ENCODE assay signal across 1 cellular context in the genomic region with DNA sequence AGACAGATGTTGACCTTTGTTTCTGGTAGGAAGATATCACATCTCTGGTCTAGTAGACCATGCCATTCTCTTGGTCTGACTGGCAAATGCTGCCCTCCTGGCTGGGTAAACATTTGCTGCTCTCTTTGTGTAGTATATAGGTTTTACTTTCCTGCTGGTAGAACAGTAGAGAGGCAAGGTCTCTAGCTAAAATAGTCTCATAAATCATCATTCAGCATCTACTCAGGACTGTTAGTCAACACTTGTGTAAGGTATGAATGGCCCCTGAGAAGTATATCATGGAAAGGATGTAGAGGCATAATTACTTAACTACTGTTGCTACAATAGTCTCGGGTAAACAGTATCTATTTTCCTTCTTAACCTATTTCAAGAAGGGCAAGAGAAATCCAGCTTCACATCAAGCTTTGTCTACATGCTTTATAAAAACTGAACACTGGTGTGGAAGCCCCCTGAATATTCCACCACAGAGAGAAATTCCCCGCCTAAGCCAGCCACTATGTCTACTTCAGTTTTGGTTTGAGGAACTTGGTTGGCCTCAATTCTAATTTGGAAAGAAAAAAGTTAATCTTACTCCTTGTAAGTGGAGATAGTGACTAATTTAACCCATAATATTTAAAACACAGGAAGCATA.
TF ChIP-seq lines count a peak whose summit lies in the region.

No MANE protein-coding gene starts in this region.

TF ChIP-seq in WTC11, 78 proteins besides CTCF, POLR2A, EP300 and RAD21 (continued from another document):
- TF ChIP-seq, protein P1, sequence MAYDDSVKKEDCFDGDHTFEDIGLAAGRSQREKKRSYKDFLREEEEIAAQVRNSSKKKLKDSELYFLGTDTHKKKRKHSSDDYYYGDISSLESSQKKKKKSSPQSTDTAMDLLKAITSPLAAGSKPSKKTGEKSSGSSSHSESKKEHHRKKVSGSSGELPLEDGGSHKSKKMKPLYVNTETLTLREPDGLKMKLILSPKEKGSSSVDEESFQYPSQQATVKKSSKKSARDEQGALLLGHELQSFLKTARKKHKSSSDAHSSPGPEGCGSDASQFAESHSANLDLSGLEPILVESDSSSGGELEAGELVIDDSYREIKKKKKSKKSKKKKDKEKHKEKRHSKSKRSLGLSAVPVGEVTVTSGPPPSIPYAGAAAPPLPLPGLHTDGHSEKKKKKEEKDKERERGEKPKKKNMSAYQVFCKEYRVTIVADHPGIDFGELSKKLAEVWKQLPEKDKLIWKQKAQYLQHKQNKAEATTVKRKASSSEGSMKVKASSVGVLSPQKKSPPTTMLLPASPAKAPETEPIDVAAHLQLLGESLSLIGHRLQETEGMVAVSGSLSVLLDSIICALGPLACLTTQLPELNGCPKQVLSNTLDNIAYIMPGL (CRISPR knock-in tag; IDR thresholded peaks at IDR 0.05), result no peak
- TF ChIP-seq ZNF416 (CRISPR knock-in tag; IDR thresholded peaks at IDR 0.05), result no peak
- TF ChIP-seq, protein P2, sequence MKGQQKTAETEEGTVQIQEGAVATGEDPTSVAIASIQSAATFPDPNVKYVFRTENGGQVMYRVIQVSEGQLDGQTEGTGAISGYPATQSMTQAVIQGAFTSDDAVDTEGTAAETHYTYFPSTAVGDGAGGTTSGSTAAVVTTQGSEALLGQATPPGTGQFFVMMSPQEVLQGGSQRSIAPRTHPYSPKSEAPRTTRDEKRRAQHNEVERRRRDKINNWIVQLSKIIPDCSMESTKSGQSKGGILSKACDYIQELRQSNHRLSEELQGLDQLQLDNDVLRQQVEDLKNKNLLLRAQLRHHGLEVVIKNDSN (CRISPR knock-in tag; IDR thresholded peaks at IDR 0.05), result no peak
- TF ChIP-seq, protein P3, sequence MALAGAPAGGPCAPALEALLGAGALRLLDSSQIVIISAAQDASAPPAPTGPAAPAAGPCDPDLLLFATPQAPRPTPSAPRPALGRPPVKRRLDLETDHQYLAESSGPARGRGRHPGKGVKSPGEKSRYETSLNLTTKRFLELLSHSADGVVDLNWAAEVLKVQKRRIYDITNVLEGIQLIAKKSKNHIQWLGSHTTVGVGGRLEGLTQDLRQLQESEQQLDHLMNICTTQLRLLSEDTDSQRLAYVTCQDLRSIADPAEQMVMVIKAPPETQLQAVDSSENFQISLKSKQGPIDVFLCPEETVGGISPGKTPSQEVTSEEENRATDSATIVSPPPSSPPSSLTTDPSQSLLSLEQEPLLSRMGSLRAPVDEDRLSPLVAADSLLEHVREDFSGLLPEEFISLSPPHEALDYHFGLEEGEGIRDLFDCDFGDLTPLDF (CRISPR knock-in tag; IDR thresholded peaks at IDR 0.05), result no peak
- TF ChIP-seq, protein P4, sequence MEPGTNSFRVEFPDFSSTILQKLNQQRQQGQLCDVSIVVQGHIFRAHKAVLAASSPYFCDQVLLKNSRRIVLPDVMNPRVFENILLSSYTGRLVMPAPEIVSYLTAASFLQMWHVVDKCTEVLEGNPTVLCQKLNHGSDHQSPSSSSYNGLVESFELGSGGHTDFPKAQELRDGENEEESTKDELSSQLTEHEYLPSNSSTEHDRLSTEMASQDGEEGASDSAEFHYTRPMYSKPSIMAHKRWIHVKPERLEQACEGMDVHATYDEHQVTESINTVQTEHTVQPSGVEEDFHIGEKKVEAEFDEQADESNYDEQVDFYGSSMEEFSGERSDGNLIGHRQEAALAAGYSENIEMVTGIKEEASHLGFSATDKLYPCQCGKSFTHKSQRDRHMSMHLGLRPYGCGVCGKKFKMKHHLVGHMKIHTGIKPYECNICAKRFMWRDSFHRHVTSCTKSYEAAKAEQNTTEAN (CRISPR knock-in tag; IDR thresholded peaks at IDR 0.05), result no peak
- TF ChIP-seq, protein P5, sequence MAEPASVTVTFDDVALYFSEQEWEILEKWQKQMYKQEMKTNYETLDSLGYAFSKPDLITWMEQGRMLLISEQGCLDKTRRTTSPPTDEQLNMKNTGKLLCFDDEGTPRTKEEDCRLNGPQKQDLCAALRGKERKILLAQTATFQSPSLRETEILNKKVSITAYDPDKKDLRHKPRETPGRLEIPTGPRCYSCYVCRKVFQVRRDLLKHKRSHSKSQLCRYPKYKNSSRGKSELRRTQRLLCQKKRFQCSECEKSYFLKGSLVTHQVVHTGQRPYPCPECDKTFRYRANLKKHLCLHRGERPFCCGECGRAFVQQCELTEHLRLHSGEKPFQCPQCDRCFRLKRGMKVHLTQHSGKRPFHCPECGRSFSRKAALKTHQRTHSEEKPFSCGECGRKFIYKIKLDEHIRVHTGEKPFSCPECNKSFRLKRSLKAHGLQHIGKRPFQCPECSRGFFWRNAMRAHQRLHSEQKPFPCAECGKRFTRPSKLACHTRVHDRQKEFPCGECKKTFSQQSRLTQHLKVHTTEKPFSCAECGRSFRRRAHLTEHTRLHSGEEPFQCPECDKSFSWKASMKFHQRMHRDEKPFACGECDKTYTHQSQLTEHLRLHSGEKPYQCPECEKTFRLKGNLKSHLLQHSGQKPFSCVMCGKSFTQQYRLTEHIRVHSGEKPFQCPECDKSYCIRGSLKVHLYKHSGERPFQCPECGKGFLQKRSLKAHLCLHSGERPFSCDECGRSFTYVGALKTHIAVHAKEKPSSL (CRISPR knock-in tag; conservative IDR thresholded peaks at IDR 0.05), result no peak
- no peak for TF ChIP-seq NFE2L1 (CRISPR knock-in tag; IDR thresholded peaks at IDR 0.05)
- TF ChIP-seq, protein P6, sequence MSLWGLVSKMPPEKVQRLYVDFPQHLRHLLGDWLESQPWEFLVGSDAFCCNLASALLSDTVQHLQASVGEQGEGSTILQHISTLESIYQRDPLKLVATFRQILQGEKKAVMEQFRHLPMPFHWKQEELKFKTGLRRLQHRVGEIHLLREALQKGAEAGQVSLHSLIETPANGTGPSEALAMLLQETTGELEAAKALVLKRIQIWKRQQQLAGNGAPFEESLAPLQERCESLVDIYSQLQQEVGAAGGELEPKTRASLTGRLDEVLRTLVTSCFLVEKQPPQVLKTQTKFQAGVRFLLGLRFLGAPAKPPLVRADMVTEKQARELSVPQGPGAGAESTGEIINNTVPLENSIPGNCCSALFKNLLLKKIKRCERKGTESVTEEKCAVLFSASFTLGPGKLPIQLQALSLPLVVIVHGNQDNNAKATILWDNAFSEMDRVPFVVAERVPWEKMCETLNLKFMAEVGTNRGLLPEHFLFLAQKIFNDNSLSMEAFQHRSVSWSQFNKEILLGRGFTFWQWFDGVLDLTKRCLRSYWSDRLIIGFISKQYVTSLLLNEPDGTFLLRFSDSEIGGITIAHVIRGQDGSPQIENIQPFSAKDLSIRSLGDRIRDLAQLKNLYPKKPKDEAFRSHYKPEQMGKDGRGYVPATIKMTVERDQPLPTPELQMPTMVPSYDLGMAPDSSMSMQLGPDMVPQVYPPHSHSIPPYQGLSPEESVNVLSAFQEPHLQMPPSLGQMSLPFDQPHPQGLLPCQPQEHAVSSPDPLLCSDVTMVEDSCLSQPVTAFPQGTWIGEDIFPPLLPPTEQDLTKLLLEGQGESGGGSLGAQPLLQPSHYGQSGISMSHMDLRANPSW (CRISPR knock-in tag; conservative IDR thresholded peaks at IDR 0.05; ENCODE audit: low read depth), result no peak
- TF ChIP-seq TP53 (CRISPR knock-in tag; IDR thresholded peaks at IDR 0.05), result no peak
- no peak for TF ChIP-seq ZNF232 (CRISPR knock-in tag; IDR thresholded peaks at IDR 0.05)
- TF ChIP-seq GRHL2 (CRISPR knock-in tag; IDR thresholded peaks at IDR 0.05; ENCODE audit: insufficient replicate concordance, severe bottlenecking), result no peak
- TF ChIP-seq NFYB (CRISPR knock-in tag; conservative IDR thresholded peaks at IDR 0.05; ENCODE audit: low read depth), result no peak
